8 cellular contexts compared by ENCODE assay signal in the genomic region with DNA sequence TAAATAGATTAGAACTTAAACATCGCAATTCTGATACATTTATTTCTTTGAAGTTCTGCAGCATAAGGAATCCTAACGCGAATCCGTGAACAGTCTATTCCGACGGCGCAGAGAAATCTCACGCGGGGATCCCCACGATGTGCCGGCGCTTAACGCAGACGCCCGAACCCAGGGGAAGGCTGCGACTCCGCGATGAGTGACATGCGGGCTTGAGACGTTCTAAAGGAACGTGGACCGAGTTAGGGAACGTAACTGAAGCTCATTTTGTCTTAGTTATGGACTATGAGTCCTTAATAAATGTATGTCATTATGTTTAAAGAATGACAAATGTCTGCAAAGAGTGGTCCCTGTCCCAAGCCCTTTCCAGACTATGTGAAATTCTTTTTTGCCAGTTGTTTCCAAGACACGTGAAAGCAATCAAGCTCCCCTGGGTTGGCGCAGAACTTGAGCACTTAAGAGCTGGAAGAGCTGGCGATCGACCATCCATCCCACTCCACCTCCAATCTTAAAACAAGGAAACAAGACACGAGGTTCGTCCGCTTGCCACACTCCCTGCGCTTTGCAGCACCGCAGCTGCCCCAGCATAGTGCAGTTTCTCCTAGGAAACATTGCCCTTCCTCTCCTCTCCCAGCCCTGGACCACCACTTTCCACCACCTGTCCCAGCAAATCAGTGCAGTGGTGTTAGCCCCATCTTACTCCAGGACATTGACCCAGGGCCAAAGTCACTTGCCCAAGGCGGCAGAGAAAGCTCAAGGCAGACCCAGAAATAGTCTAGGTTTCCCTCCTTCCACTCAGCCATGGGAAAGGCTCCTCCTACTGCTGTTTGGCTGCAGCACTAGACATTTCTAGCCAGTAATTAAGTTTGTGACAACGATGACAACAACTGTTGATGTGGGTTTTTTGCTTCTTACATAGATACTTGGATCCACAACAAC. TPM values are rescaled to one million over a fixed set of nuclear protein-coding genes. Genes with fewer than 3 reads are reported as not detected.
DNase-seq lines count a peak whose midpoint lies in the region; ATAC-seq and TF ChIP-seq lines count a peak whose summit lies in the region.

No MANE protein-coding gene starts in this region.

- H4K91ac ChIP-seq in neuronal stem cell (ENCODE audit: low read depth, low read length, poor library complexity), result no peak overlapping the region

- no peak for ATAC-seq in HG02884 (IDR thresholded peaks at IDR 0.05; ENCODE audit: unreplicated experiment)

- peak in 1 of 2 donors; percentile 23 for TF ChIP-seq CTCF in fibroblast of lung (conservative IDR thresholded peaks at IDR 0.05 in 1 of 2, IDR thresholded peaks at IDR 0.05 in 1 of 2; ENCODE audit: low read depth in 1 of 2, low read length in 2 of 2)

- no peak overlapping the region for H3K4ac ChIP-seq in neuronal stem cell (ENCODE audit: low read length)

- WGBS in GM23248 (ENCODE audit: low coverage in 1 of 2, low lambda C conversion rate in 2 of 2, missing lambda C conversion rate in 2 of 2), 2 experiments, result 4% methylated on average over 34 of the region's 34 CpGs
- no CpG with 5 or more reads among the region's 34 CpGs for WGBS in neuronal stem cell (ENCODE audit: extremely low coverage in 2 of 2, insufficient read length in 2 of 2, insufficient replicate concordance in 1 of 2), 2 donors

- no peak overlapping the region for H4K8ac ChIP-seq in neuronal stem cell (ENCODE audit: low read depth, low read length)

- no peak overlapping the region for H3K14ac ChIP-seq in neuronal stem cell (ENCODE audit: low read length)

- H2BK12ac ChIP-seq in neuronal stem cell (ENCODE audit: low read length), result no peak overlapping the region

- no peaks in the 10 kb centered on the region for H3K9me2 ChIP-seq in GM23248 (ENCODE audit: insufficient read depth)

- H3K23ac ChIP-seq in neuronal stem cell (ENCODE audit: low read depth, low read length, poor library complexity), result no peak overlapping the region

- H2BK15ac ChIP-seq in neuronal stem cell (ENCODE audit: low read length), result no peak overlapping the region

- no peaks in the 10 kb centered on the region for H3K27me3 ChIP-seq in GM23248 (replicated peaks; ENCODE audit: insufficient read depth)
- H3K27me3 ChIP-seq in SJSA1 (replicated peaks), result no peaks in the 10 kb centered on the region
- H3K27me3 ChIP-seq in fibroblast of lung (ENCODE audit: control insufficient read depth, insufficient read depth, low read length), result peaks cover 4% of the 10 kb centered on the region
- peaks cover 0 to 8% (median 2%) of the 10 kb centered on the region in 3 experiments for H3K27me3 ChIP-seq in neuronal stem cell (ENCODE audit: control insufficient read depth in 3 of 3, insufficient read depth in 3 of 3, low read depth in 1 of 3, low read length in 3 of 3)

- 0 out of 2 replicates have a peak overlapping the region, but pooled peaks have one; percentile 3 for H3K9ac ChIP-seq in GM23248
- H3K9ac ChIP-seq in fibroblast of lung (ENCODE audit: insufficient read depth, low read length), result no peak overlapping the region
- H3K9ac ChIP-seq in neuronal stem cell (ENCODE audit: low read depth, low read length, poor library complexity), result no peak overlapping the region

- H3K4me1 ChIP-seq in GM23248 (ENCODE audit: insufficient read depth) (peaks cover 23% of the 10 kb centered on the region), SJSA1 (replicated peaks) (peaks cover 18% of the 10 kb centered on the region), fibroblast of lung (ENCODE audit: control insufficient read depth, extremely low read depth, insufficient read depth, low read length) (peaks cover 2% of the 10 kb centered on the region), neuronal stem cell (ENCODE audit: control insufficient read depth in 2 of 2, insufficient read depth in 1 of 2, low read depth in 1 of 2, low read length in 2 of 2) (peaks cover 7 to 24% of the 10 kb centered on the region in 2 donors)

- H3K9me3 ChIP-seq in GM23248 (ENCODE audit: low read depth) (no peaks in the 10 kb centered on the region), SJSA1 (replicated peaks) (no peaks in the 10 kb centered on the region), fibroblast of lung (ENCODE audit: control insufficient read depth, insufficient read depth, low read depth, low read length) (no peaks in the 10 kb centered on the region), neuronal stem cell (replicated peaks in 1 of 2; ENCODE audit: control insufficient read depth in 2 of 2, insufficient read depth in 1 of 2, low read depth in 1 of 2, low read length in 2 of 2) (no peaks in the 10 kb centered on the region)

- peak overlapping the region; percentile 40 for H3K18ac ChIP-seq in neuronal stem cell (ENCODE audit: low read length)

- DNase-seq in GM23248, result peak; percentile 60
- peak in 1 of 2 experiments; percentile 27 for DNase-seq in SJSA1 (ENCODE audit: low read depth in 1 of 2, low spot score in 2 of 2)
- DNase-seq in fibroblast of lung (ENCODE audit: low read depth in 2 of 2), result peak; percentile 41 to 53
- peak; percentile 23 for DNase-seq in neuronal stem cell (ENCODE audit: low spot score)
- no peak for DNase-seq in NCI-H1930 (lab: John Stamatoyannopoulos, UW)
- no peak for DNase-seq in NCI-H2081 (lab: John Stamatoyannopoulos, UW)
- DNase-seq in iPS-NIHi7 (ENCODE audit: extremely low spot score), result no peak

- no peaks in the 10 kb centered on the region for H3K36me3 ChIP-seq in GM23248 (ENCODE audit: low read depth)
- peaks cover 4% of the 10 kb centered on the region for H3K36me3 ChIP-seq in SJSA1
- no peaks in the 10 kb centered on the region for H3K36me3 ChIP-seq in fibroblast of lung (ENCODE audit: control insufficient read depth, insufficient read depth, low read length)
- H3K36me3 ChIP-seq in neuronal stem cell (replicated peaks in 1 of 2; ENCODE audit: control insufficient read depth in 2 of 2, insufficient read depth in 2 of 2, low read length in 2 of 2), result no peaks in the 10 kb centered on the region

- H2AK5ac ChIP-seq in neuronal stem cell (ENCODE audit: low read depth, low read length), result no peak overlapping the region

- H3K79me2 ChIP-seq in GM23248 (ENCODE audit: insufficient read depth) (peaks cover 25% of the 10 kb centered on the region), fibroblast of lung (ENCODE audit: control insufficient read depth, insufficient read depth, low read length) (peaks cover 16% of the 10 kb centered on the region)

- H3K27ac ChIP-seq in GM23248, result no peak overlapping the region
- no peak overlapping the region for H3K27ac ChIP-seq in SJSA1
- no peak overlapping the region for H3K27ac ChIP-seq in fibroblast of lung (ENCODE audit: insufficient read depth, low read length)
- no peak overlapping the region for H3K27ac ChIP-seq in neuronal stem cell (replicated peaks; ENCODE audit: low read length)

- H3K4me2 ChIP-seq in GM23248 (ENCODE audit: unreplicated experiment) (peak overlapping the region; percentile 81), fibroblast of lung (ENCODE audit: extremely low read depth, insufficient read depth, low read length) (peak overlapping the region; percentile 65), neuronal stem cell (ENCODE audit: insufficient read depth, low read length, poor library complexity, severe bottlenecking) (peak overlapping the region; percentile 83)

- H2AFZ ChIP-seq in GM23248, result peak overlapping the region; percentile 65
- H2AFZ ChIP-seq in fibroblast of lung (ENCODE audit: low read length), result peak overlapping the region; percentile 44
- peak overlapping the region; percentile 97 for H2AFZ ChIP-seq in neuronal stem cell (ENCODE audit: low read length)

- H3K79me1 ChIP-seq in neuronal stem cell (ENCODE audit: low read depth, low read length), result peaks cover 6% of the 10 kb centered on the region

- in situ Hi-C loops in GM23248 (cut with MboI), result loop anchor here (10.0 kb wide), 1 partner anchor 132 kb away; no protein-coding TSS in a partner anchor

- peak overlapping the region; percentile 79 for H3K4me3 ChIP-seq in GM23248
- peak overlapping the region; percentile 94 for H3K4me3 ChIP-seq in SJSA1
- H3K4me3 ChIP-seq in fibroblast of lung (replicated peaks in 1 of 4; ENCODE audit: control extremely low read depth in 1 of 4, insufficient read depth in 1 of 4, low read depth in 3 of 4, low read length in 4 of 4), result peak overlapping the region; percentile 56 to 87 (median 61)
- peak overlapping the region; percentile 68 to 82 for H3K4me3 ChIP-seq in neuronal stem cell (ENCODE audit: low read length in 2 of 2)

- H3F3A ChIP-seq in GM23248 (ENCODE audit: insufficient read depth), result peaks cover 23% of the 10 kb centered on the region

- peak overlapping the region; percentile 16 for H2BK5ac ChIP-seq in neuronal stem cell (ENCODE audit: low read length)

- no peaks in the 10 kb centered on the region; the same call in 1 of the 2 replicates for H4K20me1 ChIP-seq in GM23248 (ENCODE audit: insufficient read depth)
- H4K20me1 ChIP-seq in fibroblast of lung (ENCODE audit: control insufficient read depth, extremely low read depth, insufficient read depth, low read length), result no peaks in the 10 kb centered on the region

- no peak overlapping the region for H2BK120ac ChIP-seq in neuronal stem cell (ENCODE audit: low read depth, low read length)

RNA-seq across cellular contexts. Expression of gene PARD3, which starts 1.2 kb away (rescaled TPM):
- total RNA-seq in GM23248 (2014; rRNA removed; shearing (Covaris generic)), result 21.2 and 30.9 TPM in 2 replicates
- 6.3 and 7.7 TPM in 2 replicates for polyA plus RNA-seq in GM23248 (2016; fragmentation: Nextera tagmentation; extraction: Ambion mirVana)
- total RNA-seq in SJSA1 (2014; rRNA removed; shearing (Covaris generic)), result 52.1 and 54.0 TPM in 2 replicates
- total RNA-seq in fibroblast of lung, result 43.1 and 46.4 TPM in 2 replicates
- 24.0 and 26.8 TPM in 2 replicates for polyA plus RNA-seq in fibroblast of lung
- polyA plus RNA-seq in fibroblast of lung (2012), result 16.8 TPM in 2 replicates
- 8.5 and 12.0 TPM in 2 replicates for polyA minus RNA-seq in fibroblast of lung (ENCODE audit: low replicate concordance)
- polyA plus RNA-seq in neuronal stem cell (2013, experiment 1 of 2), result 41.6 TPM
- polyA plus RNA-seq in neuronal stem cell (2013, experiment 2 of 2), result 42.6 TPM

Comparison
In these comparisons a context has a peak if more than half of its experiments do, and no peak if none do; other contexts are left out.
1. DNase-seq: peak in GM23248 (single experiment), fibroblast of lung (2 of 2) and neuronal stem cell (single experiment); none in NCI-H1930 (0 of 2), NCI-H2081 (0 of 2) and iPS-NIHi7 (single experiment).
2. H2AFZ ChIP-seq: peak in every context shown above with its lines; median percentile 97 in neuronal stem cell; 65 in GM23248; 44 in fibroblast of lung.
3. Peak in every context shown above with its lines, with median percentiles within 50 percentile points of each other: H3K4me2 ChIP-seq and H3K4me3 ChIP-seq.